Comparison of ENCODE assay signal across 23 cellular contexts in genomic region chr18:11785444-11786055, GRCh38.
DNase-seq lines count a peak whose midpoint lies in the region; ATAC-seq and TF ChIP-seq lines count a peak whose summit lies in the region.
"Had no signal": no experiment of that assay in that cellular context is flagged by ENCODE, and none has a peak within 500 bp of the region (broad histone marks: within the 10 kb centered on the region; RNA-seq: fewer than 3 reads in every experiment).

No MANE protein-coding gene starts in this region.

- H3K36me3 Mint-ChIP-seq in mesothelial cell of epicardium: no peaks in the 10 kb centered on the region
- H3K36me3 Mint-ChIP-seq in activated CD4-positive, alpha-beta memory T cell treated with anti-CD3 and anti-CD28 coated beads for 36 hours: no peaks in the 10 kb centered on the region
- H3K36me3 Mint-ChIP-seq in T-helper 2 cell treated with Interferon-gamma antibody and Interleukin-4, amounts not matched to agents 5 μg/mL and 100 μg/mL, for 36 hours (ENCODE audit: low read depth): no peaks in the 10 kb centered on the region
- H3K36me3 Mint-ChIP-seq: activated naive CD8-positive, alpha-beta T cell treated with anti-CD3 and anti-CD28 coated beads for 36 hours; CD8-positive, alpha-beta T cell; natural killer cell treated with Interleukin-12 subunit alpha and Interleukin-12 subunit beta and Interleukin-15 and Interleukin-18, amount 100 ng/mL, for 72 hours; stimulated activated memory B cell treated with anti-CD40 and anti-IgM and Interleukin-4, amounts not matched to agents 10 μg/mL and 1 μg/mL and 100 μg/mL, for 72 hours had no signal

- ATAC-seq in aorta (ENCODE audit: low FRiP score) (peak; percentile 7), HG02973 (IDR thresholded peaks at IDR 0.05; ENCODE audit: unreplicated experiment) (no peak)
- ATAC-seq: activated T-cell treated with anti-CD3 and anti-CD28 coated beads, Interleukin-2, amount 50 U/mL, for 72 hours; body of pancreas; CD8-positive, alpha-beta T cell; natural killer cell treated with Interleukin-12 subunit alpha and Interleukin-12 subunit beta and Interleukin-15 and Interleukin-18, amount 100 ng/mL, for 72 hours; Right ventricle myocardium inferior; stimulated activated memory B cell treated with anti-CD40 and anti-IgM and Interleukin-4, amounts not matched to agents 10 μg/mL and 1 μg/mL and 100 μg/mL, for 72 hours had no signal

- H3K27ac Mint-ChIP-seq in mesothelial cell of epicardium: peak overlapping the region; percentile 92
- no peak overlapping the region for H3K27ac Mint-ChIP-seq in activated CD4-positive, alpha-beta memory T cell treated with anti-CD3 and anti-CD28 coated beads for 36 hours
- H3K27ac Mint-ChIP-seq in T-helper 2 cell treated with Interferon-gamma antibody and Interleukin-4, amounts not matched to agents 5 μg/mL and 100 μg/mL, for 36 hours: no peak overlapping the region
- H3K27ac Mint-ChIP-seq: activated naive CD8-positive, alpha-beta T cell treated with anti-CD3 and anti-CD28 coated beads for 36 hours; activated T-cell treated with anti-CD3 and anti-CD28 coated beads, Interleukin-2, amount 50 U/mL, for 72 hours; CD8-positive, alpha-beta T cell; HFFc6; natural killer cell treated with Interleukin-12 subunit alpha and Interleukin-12 subunit beta and Interleukin-15 and Interleukin-18, amount 100 ng/mL, for 72 hours; stimulated activated memory B cell treated with anti-CD40 and anti-IgM and Interleukin-4, amounts not matched to agents 10 μg/mL and 1 μg/mL and 100 μg/mL, for 72 hours had no signal

- peak; percentile 5 for DNase-seq in stimulated activated CD4-positive, alpha-beta T cell treated with anti-CD3 and anti-CD28 coated beads, Interleukin-4, amount 100 ng/mL, for 1 hour
- no peak for DNase-seq in stimulated activated CD4-positive, alpha-beta T cell treated with anti-CD3 and anti-CD28 coated beads, Interleukin-2, amount 100 ng/mL, for 48 hours
- DNase-seq in caudate nucleus (lab: John Stamatoyannopoulos, UW): peak in 37 of 61 donors; percentile 10 to 89 (median 43)
- no peak for DNase-seq in mesothelial cell of epicardium (ENCODE audit: low spot score in 2 of 2, unreplicated experiment in 2 of 2)
- no peak for DNase-seq in aorta
- DNase-seq in activated CD4-positive, alpha-beta memory T cell treated with anti-CD3 and anti-CD28 coated beads for 36 hours: no peak
- no peak for DNase-seq in T-helper 2 cell treated with Interferon-gamma antibody and Interleukin-4, amounts not matched to agents 5 μg/mL and 100 μg/mL, for 36 hours (ENCODE audit: low spot score)
- DNase-seq: activated naive CD8-positive, alpha-beta T cell treated with anti-CD3 and anti-CD28 coated beads for 36 hours; activated T-cell treated with anti-CD3 and anti-CD28 coated beads, Interleukin-2, amount 50 U/mL, for 72 hours; body of pancreas; CD8-positive, alpha-beta T cell; DMS53; HFFc6; kidney; NCI-H1048; NCI-H2029 treated with DMSO at 0.1 percent for 48 hours; NCI-H526 had no signal

- no peaks in the 10 kb centered on the region for H3K4me1 ChIP-seq in aorta (ENCODE audit: control insufficient read depth in 1 of 2, insufficient read depth in 2 of 2, low read length in 2 of 2)
- H3K4me1 ChIP-seq: body of pancreas had no signal

- H3K9me3 Mint-ChIP-seq in mesothelial cell of epicardium: no peaks in the 10 kb centered on the region
- H3K9me3 Mint-ChIP-seq in activated CD4-positive, alpha-beta memory T cell treated with anti-CD3 and anti-CD28 coated beads for 36 hours: no peaks in the 10 kb centered on the region
- no peaks in the 10 kb centered on the region for H3K9me3 Mint-ChIP-seq in T-helper 2 cell treated with Interferon-gamma antibody and Interleukin-4, amounts not matched to agents 5 μg/mL and 100 μg/mL, for 36 hours
- H3K9me3 Mint-ChIP-seq: activated naive CD8-positive, alpha-beta T cell treated with anti-CD3 and anti-CD28 coated beads for 36 hours; activated T-cell treated with anti-CD3 and anti-CD28 coated beads, Interleukin-2, amount 50 U/mL, for 72 hours; CD8-positive, alpha-beta T cell; HFFc6; natural killer cell treated with Interleukin-12 subunit alpha and Interleukin-12 subunit beta and Interleukin-15 and Interleukin-18, amount 100 ng/mL, for 72 hours; stimulated activated memory B cell treated with anti-CD40 and anti-IgM and Interleukin-4, amounts not matched to agents 10 μg/mL and 1 μg/mL and 100 μg/mL, for 72 hours had no signal

- CTCF ChIA-PET in activated CD4-positive, alpha-beta memory T cell treated with anti-CD3 and anti-CD28 coated beads for 36 hours (lab: Charles Lee): interaction anchor here (0.6 to 1.7 kb wide), 2 partner anchors 53 to 849 kb away, joined by 3 to 4 read pairs; no protein-coding TSS in a partner anchor

- H3K27me3 Mint-ChIP-seq in mesothelial cell of epicardium (ENCODE audit: low read depth): no peaks in the 10 kb centered on the region
- peaks cover 10% of the 10 kb centered on the region for H3K27me3 Mint-ChIP-seq in activated CD4-positive, alpha-beta memory T cell treated with anti-CD3 and anti-CD28 coated beads for 36 hours
- peaks cover 9% of the 10 kb centered on the region for H3K27me3 Mint-ChIP-seq in T-helper 2 cell treated with Interferon-gamma antibody and Interleukin-4, amounts not matched to agents 5 μg/mL and 100 μg/mL, for 36 hours (ENCODE audit: low read depth)

- peak overlapping the region; percentile 16 for H3K27ac ChIP-seq in caudate nucleus (ENCODE audit: low read depth, low read length)
- no peak overlapping the region for H3K27ac ChIP-seq in aorta (ENCODE audit: low read depth in 1 of 2, low read length in 2 of 2)
- H3K27ac ChIP-seq: body of pancreas, coronary artery, KMS-11 had no signal

- peak overlapping the region; percentile 59 for H3K4me3 Mint-ChIP-seq in mesothelial cell of epicardium
- no peak overlapping the region for H3K4me3 Mint-ChIP-seq in activated CD4-positive, alpha-beta memory T cell treated with anti-CD3 and anti-CD28 coated beads for 36 hours
- no peak overlapping the region for H3K4me3 Mint-ChIP-seq in T-helper 2 cell treated with Interferon-gamma antibody and Interleukin-4, amounts not matched to agents 5 μg/mL and 100 μg/mL, for 36 hours
- H3K4me3 Mint-ChIP-seq: activated naive CD8-positive, alpha-beta T cell treated with anti-CD3 and anti-CD28 coated beads for 36 hours; activated T-cell treated with anti-CD3 and anti-CD28 coated beads, Interleukin-2, amount 50 U/mL, for 72 hours; CD8-positive, alpha-beta T cell; HFFc6; natural killer cell treated with Interleukin-12 subunit alpha and Interleukin-12 subunit beta and Interleukin-15 and Interleukin-18, amount 100 ng/mL, for 72 hours; stimulated activated memory B cell treated with anti-CD40 and anti-IgM and Interleukin-4, amounts not matched to agents 10 μg/mL and 1 μg/mL and 100 μg/mL, for 72 hours had no signal

- POLR2A ChIA-PET in activated CD4-positive, alpha-beta memory T cell treated with anti-CD3 and anti-CD28 coated beads for 36 hours (lab: Charles Lee): no interaction called here

- peaks cover 40% of the 10 kb centered on the region for H3K4me1 Mint-ChIP-seq in mesothelial cell of epicardium
- peaks cover 4% of the 10 kb centered on the region for H3K4me1 Mint-ChIP-seq in activated CD4-positive, alpha-beta memory T cell treated with anti-CD3 and anti-CD28 coated beads for 36 hours (ENCODE audit: low read depth)
- H3K4me1 Mint-ChIP-seq in T-helper 2 cell treated with Interferon-gamma antibody and Interleukin-4, amounts not matched to agents 5 μg/mL and 100 μg/mL, for 36 hours (ENCODE audit: low read depth): no peaks in the 10 kb centered on the region

- 17 to 19% methylated on average over 9 of the region's 9 CpGs for WGBS in aorta, 2 donors

- no peaks in the 10 kb centered on the region for H3K36me3 ChIP-seq in aorta (ENCODE audit: control insufficient read depth in 1 of 2, insufficient read depth in 2 of 2, low read length in 1 of 2)

- intact Hi-C loops in aorta (cut with DNase I): no loop called here
- intact Hi-C loops in activated CD4-positive, alpha-beta memory T cell treated with anti-CD3 and anti-CD28 coated beads for 36 hours (cut with micrococcal nuclease): no loop called here

- no peaks in the 10 kb centered on the region for H3K9me3 ChIP-seq in aorta (ENCODE audit: control insufficient read depth, low read length)
- H3K9me3 ChIP-seq: body of pancreas had no signal

- no peaks in the 10 kb centered on the region for H3K27me3 ChIP-seq in aorta (ENCODE audit: control insufficient read depth in 1 of 2, insufficient read depth in 2 of 2, low read length in 1 of 2)
- H3K27me3 ChIP-seq: body of pancreas had no signal

- no peak overlapping the region for H3K4me3 ChIP-seq in aorta (ENCODE audit: low read length in 2 of 2)
- H3K4me3 ChIP-seq: body of pancreas, coronary artery had no signal

- TF ChIP-seq CTCF in mesothelial cell of epicardium (IDR thresholded peaks at IDR 0.05; ENCODE audit: unreplicated experiment): no peak

Comparison
In these comparisons a context has a peak if more than half of its experiments do, and no peak if none do; other contexts are left out.
1. DNase-seq: peak in stimulated activated CD4-positive, alpha-beta T cell treated with anti-CD3 and anti-CD28 coated beads, Interleukin-4, amount 100 ng/mL, for 1 hour (single experiment) and caudate nucleus (37 of 61); none in stimulated activated CD4-positive, alpha-beta T cell treated with anti-CD3 and anti-CD28 coated beads, Interleukin-2, amount 100 ng/mL, for 48 hours (0 of 2), mesothelial cell of epicardium (0 of 2), aorta (0 of 2), activated CD4-positive, alpha-beta memory T cell treated with anti-CD3 and anti-CD28 coated beads for 36 hours (single experiment) and T-helper 2 cell treated with Interferon-gamma antibody and Interleukin-4, amounts not matched to agents 5 μg/mL and 100 μg/mL, for 36 hours (single experiment).